Comparison of ENCODE assay signal across 21 cellular contexts in the genomic region with DNA sequence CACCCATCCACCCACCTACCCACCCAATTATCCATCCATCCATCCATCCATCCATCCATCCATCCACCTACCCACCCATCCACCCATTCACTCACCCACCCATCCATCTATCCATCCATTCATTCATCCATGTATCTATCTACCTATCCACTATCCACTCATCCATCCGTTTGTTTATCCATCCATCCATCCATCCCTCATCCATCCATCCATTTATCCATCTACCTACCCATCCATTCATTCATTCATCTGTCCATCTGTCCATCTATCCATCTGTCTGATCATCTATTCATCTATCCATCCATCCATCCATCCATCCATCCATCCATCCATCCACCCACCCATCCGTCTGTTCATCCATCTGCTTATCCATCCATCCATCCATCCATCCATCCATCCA.
"Had no signal": no experiment of that assay in that cellular context is flagged by ENCODE, and none has a peak within 500 bp of the region (broad histone marks: within the 10 kb centered on the region; RNA-seq: fewer than 3 reads in every experiment).

No MANE protein-coding gene starts in this region.

- H3K36me3 ChIP-seq: MG63 had no signal

- H3K4me3 ChIP-seq: MG63 had no signal

- DNase-seq: Karpas-422, KG1, MG63, NCI-H1092, NCI-H1105 treated with DMSO at 0.1 percent for 48 hours, NCI-H1417 treated with DMSO at 0.1 percent for 48 hours, NCI-H146, NCI-H1694 treated with DMSO at 0.1 percent for 48 hours, NCI-H1930, NCI-H2081, NCI-H2107, NCI-H2227 treated with DMSO at 0.1 percent for 48 hours, NCI-H524, NCI-H526 treated with DMSO at 0.1 percent for 48 hours, NCI-H748 treated with DMSO at 0.1 percent for 48 hours, RPMI8226, SHP77, SK-N-SH, SW 1271, T-cell had no signal

- H3K4me2 ChIP-seq: SK-N-SH had no signal

- H3K9me3 ChIP-seq: MG63, SK-N-SH had no signal

- H3K27me3 ChIP-seq: MG63 had no signal

- H3K9ac ChIP-seq: SK-N-SH had no signal

- ATAC-seq: T-cell had no signal

- FAIRE-seq: RCC 7860 had no signal
